In the genomic region with DNA sequence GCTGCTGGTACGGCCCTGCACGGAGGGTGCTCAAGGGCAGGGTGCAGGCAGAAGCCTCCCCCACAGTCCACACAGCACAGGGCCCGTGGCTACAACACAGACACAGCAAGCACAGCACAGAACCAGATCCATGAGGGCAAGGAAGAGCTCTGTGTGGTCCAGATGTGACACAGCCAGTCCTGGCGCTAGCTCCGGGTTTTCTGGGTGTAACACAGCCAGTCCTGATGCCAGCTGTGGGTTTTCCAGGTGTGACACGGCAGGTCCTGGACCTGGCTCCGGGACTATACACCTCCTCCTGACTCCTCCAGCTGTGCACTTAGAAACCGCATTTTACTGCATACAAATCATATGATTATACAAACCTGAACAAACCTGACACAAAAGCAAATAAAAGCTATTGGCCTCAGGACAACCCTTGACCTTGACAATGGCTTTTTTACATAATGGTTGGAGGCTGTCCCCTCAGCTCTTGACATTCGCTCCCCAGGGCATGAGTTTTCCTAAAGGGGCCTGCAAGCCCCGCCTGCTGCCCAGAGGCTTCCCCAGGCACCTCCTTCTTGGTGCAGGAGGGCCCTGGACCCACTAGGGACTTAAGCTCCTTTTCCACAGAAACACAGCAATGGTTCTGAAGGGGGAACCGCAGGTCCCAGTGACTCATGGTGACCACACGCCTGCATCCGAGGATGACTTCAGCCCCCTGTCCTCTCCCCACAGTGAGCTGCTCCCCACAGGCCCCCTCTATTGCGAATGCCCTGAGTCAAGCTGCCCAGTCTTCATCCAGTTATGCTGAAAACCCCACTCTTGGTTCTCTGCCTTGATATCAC, we compare ENCODE assay signal across 1 cellular context.
TF ChIP-seq lines count a peak whose summit lies in the region.

No MANE protein-coding gene starts in this region.

TF ChIP-seq in HepG2, 621 proteins besides CTCF, POLR2A, EP300 and RAD21 (continued from another document):
- TF ChIP-seq, protein P1, sequence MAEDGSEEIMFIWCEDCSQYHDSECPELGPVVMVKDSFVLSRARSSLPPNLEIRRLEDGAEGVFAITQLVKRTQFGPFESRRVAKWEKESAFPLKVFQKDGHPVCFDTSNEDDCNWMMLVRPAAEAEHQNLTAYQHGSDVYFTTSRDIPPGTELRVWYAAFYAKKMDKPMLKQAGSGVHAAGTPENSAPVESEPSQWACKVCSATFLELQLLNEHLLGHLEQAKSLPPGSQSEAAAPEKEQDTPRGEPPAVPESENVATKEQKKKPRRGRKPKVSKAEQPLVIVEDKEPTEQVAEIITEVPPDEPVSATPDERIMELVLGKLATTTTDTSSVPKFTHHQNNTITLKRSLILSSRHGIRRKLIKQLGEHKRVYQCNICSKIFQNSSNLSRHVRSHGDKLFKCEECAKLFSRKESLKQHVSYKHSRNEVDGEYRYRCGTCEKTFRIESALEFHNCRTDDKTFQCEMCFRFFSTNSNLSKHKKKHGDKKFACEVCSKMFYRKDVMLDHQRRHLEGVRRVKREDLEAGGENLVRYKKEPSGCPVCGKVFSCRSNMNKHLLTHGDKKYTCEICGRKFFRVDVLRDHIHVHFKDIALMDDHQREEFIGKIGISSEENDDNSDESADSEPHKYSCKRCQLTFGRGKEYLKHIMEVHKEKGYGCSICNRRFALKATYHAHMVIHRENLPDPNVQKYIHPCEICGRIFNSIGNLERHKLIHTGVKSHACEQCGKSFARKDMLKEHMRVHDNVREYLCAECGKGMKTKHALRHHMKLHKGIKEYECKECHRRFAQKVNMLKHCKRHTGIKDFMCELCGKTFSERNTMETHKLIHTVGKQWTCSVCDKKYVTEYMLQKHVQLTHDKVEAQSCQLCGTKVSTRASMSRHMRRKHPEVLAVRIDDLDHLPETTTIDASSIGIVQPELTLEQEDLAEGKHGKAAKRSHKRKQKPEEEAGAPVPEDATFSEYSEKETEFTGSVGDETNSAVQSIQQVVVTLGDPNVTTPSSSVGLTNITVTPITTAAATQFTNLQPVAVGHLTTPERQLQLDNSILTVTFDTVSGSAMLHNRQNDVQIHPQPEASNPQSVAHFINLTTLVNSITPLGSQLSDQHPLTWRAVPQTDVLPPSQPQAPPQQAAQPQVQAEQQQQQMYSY (CRISPR knock-in tag; IDR thresholded peaks at IDR 0.05): peak; percentile 80
- TF ChIP-seq NONO (IDR thresholded peaks at IDR 0.05): no peak
- no peak for TF ChIP-seq NONO (CRISPR knock-in tag; conservative IDR thresholded peaks at IDR 0.05)
- no peak for TF ChIP-seq SOX5 (CRISPR knock-in tag; IDR thresholded peaks at IDR 0.05; ENCODE audit: borderline replicate concordance)
- TF ChIP-seq, protein P2, sequence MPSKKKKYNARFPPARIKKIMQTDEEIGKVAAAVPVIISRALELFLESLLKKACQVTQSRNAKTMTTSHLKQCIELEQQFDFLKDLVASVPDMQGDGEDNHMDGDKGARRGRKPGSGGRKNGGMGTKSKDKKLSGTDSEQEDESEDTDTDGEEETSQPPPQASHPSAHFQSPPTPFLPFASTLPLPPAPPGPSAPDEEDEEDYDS (CRISPR knock-in tag; IDR thresholded peaks at IDR 0.05): no peak
- TF ChIP-seq MAFF (IDR thresholded peaks at IDR 0.05; ENCODE audit: low read depth, low read length): no peak
- TF ChIP-seq ATAD3A (CRISPR knock-in tag; IDR thresholded peaks at IDR 0.05): no peak
- peak; percentile 74 for TF ChIP-seq TBL1XR1 (IDR thresholded peaks at IDR 0.05; ENCODE audit: borderline replicate concordance, low read length, partially characterized antibody)
- TF ChIP-seq ZNF790 (CRISPR knock-in tag; IDR thresholded peaks at IDR 0.05; ENCODE audit: borderline replicate concordance): no peak
- TF ChIP-seq, protein P3, sequence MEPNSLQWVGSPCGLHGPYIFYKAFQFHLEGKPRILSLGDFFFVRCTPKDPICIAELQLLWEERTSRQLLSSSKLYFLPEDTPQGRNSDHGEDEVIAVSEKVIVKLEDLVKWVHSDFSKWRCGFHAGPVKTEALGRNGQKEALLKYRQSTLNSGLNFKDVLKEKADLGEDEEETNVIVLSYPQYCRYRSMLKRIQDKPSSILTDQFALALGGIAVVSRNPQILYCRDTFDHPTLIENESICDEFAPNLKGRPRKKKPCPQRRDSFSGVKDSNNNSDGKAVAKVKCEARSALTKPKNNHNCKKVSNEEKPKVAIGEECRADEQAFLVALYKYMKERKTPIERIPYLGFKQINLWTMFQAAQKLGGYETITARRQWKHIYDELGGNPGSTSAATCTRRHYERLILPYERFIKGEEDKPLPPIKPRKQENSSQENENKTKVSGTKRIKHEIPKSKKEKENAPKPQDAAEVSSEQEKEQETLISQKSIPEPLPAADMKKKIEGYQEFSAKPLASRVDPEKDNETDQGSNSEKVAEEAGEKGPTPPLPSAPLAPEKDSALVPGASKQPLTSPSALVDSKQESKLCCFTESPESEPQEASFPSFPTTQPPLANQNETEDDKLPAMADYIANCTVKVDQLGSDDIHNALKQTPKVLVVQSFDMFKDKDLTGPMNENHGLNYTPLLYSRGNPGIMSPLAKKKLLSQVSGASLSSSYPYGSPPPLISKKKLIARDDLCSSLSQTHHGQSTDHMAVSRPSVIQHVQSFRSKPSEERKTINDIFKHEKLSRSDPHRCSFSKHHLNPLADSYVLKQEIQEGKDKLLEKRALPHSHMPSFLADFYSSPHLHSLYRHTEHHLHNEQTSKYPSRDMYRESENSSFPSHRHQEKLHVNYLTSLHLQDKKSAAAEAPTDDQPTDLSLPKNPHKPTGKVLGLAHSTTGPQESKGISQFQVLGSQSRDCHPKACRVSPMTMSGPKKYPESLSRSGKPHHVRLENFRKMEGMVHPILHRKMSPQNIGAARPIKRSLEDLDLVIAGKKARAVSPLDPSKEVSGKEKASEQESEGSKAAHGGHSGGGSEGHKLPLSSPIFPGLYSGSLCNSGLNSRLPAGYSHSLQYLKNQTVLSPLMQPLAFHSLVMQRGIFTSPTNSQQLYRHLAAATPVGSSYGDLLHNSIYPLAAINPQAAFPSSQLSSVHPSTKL (CRISPR knock-in tag; IDR thresholded peaks at IDR 0.05): peak; percentile 47
- TF ChIP-seq, protein P4, sequence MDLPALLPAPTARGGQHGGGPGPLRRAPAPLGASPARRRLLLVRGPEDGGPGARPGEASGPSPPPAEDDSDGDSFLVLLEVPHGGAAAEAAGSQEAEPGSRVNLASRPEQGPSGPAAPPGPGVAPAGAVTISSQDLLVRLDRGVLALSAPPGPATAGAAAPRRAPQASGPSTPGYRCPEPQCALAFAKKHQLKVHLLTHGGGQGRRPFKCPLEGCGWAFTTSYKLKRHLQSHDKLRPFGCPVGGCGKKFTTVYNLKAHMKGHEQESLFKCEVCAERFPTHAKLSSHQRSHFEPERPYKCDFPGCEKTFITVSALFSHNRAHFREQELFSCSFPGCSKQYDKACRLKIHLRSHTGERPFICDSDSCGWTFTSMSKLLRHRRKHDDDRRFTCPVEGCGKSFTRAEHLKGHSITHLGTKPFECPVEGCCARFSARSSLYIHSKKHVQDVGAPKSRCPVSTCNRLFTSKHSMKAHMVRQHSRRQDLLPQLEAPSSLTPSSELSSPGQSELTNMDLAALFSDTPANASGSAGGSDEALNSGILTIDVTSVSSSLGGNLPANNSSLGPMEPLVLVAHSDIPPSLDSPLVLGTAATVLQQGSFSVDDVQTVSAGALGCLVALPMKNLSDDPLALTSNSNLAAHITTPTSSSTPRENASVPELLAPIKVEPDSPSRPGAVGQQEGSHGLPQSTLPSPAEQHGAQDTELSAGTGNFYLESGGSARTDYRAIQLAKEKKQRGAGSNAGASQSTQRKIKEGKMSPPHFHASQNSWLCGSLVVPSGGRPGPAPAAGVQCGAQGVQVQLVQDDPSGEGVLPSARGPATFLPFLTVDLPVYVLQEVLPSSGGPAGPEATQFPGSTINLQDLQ (CRISPR knock-in tag; IDR thresholded peaks at IDR 0.05): no peak
- TF ChIP-seq THAP11 (CRISPR knock-in tag; IDR thresholded peaks at IDR 0.05): no peak
- TF ChIP-seq, protein P5, sequence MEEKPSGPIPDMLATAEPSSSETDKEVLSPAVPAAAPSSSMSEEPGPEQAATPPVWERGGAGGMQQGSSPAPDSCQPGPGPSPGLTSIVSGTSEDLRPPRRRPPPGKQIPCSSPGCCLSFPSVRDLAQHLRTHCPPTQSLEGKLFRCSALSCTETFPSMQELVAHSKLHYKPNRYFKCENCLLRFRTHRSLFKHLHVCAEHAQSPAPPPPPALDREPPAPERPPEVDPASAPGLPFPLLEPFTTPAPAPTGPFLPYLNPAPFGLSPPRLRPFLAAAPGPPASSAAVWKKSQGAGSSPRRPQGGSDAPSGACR (CRISPR knock-in tag; IDR thresholded peaks at IDR 0.05): no peak
- TF ChIP-seq SRF (IDR thresholded peaks at IDR 0.05; ENCODE audit: low read depth, low read length): no peak
- no peak for TF ChIP-seq HOXA5 (CRISPR knock-in tag; IDR thresholded peaks at IDR 0.05)
- no peak for TF ChIP-seq REPIN1 (CRISPR knock-in tag; IDR thresholded peaks at IDR 0.05; ENCODE audit: borderline replicate concordance, low read depth)
- TF ChIP-seq, protein P6, sequence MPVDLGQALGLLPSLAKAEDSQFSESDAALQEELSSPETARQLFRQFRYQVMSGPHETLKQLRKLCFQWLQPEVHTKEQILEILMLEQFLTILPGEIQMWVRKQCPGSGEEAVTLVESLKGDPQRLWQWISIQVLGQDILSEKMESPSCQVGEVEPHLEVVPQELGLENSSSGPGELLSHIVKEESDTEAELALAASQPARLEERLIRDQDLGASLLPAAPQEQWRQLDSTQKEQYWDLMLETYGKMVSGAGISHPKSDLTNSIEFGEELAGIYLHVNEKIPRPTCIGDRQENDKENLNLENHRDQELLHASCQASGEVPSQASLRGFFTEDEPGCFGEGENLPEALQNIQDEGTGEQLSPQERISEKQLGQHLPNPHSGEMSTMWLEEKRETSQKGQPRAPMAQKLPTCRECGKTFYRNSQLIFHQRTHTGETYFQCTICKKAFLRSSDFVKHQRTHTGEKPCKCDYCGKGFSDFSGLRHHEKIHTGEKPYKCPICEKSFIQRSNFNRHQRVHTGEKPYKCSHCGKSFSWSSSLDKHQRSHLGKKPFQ (CRISPR knock-in tag; IDR thresholded peaks at IDR 0.05; ENCODE audit: insufficient replicate concordance): no peak
- no peak for TF ChIP-seq ZNF263 (CRISPR knock-in tag; IDR thresholded peaks at IDR 0.05)
- peak; percentile 89 for TF ChIP-seq RARA (CRISPR knock-in tag; IDR thresholded peaks at IDR 0.05)
- no peak for TF ChIP-seq MAZ (IDR thresholded peaks at IDR 0.05; ENCODE audit: borderline replicate concordance, low read depth, low read length)
- no peak for TF ChIP-seq MAZ (CRISPR knock-in tag; IDR thresholded peaks at IDR 0.05; ENCODE audit: low read depth)
- TF ChIP-seq SKI (IDR thresholded peaks at IDR 0.05; ENCODE audit: partially characterized antibody): peak; percentile 66
- no peak for TF ChIP-seq ZNF431 (CRISPR knock-in tag; IDR thresholded peaks at IDR 0.05; ENCODE audit: borderline replicate concordance, low read depth)
- TF ChIP-seq, protein P7, sequence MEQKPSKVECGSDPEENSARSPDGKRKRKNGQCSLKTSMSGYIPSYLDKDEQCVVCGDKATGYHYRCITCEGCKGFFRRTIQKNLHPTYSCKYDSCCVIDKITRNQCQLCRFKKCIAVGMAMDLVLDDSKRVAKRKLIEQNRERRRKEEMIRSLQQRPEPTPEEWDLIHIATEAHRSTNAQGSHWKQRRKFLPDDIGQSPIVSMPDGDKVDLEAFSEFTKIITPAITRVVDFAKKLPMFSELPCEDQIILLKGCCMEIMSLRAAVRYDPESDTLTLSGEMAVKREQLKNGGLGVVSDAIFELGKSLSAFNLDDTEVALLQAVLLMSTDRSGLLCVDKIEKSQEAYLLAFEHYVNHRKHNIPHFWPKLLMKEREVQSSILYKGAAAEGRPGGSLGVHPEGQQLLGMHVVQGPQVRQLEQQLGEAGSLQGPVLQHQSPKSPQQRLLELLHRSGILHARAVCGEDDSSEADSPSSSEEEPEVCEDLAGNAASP (CRISPR knock-in tag; IDR thresholded peaks at IDR 0.05; ENCODE audit: borderline replicate concordance): peak; percentile 41; the same call in 1 of the 2 replicates
- TF ChIP-seq AGO1 (IDR thresholded peaks at IDR 0.05; ENCODE audit: low read depth, low read length, poor library complexity, severe bottlenecking): no peak
- TF ChIP-seq, protein P8, sequence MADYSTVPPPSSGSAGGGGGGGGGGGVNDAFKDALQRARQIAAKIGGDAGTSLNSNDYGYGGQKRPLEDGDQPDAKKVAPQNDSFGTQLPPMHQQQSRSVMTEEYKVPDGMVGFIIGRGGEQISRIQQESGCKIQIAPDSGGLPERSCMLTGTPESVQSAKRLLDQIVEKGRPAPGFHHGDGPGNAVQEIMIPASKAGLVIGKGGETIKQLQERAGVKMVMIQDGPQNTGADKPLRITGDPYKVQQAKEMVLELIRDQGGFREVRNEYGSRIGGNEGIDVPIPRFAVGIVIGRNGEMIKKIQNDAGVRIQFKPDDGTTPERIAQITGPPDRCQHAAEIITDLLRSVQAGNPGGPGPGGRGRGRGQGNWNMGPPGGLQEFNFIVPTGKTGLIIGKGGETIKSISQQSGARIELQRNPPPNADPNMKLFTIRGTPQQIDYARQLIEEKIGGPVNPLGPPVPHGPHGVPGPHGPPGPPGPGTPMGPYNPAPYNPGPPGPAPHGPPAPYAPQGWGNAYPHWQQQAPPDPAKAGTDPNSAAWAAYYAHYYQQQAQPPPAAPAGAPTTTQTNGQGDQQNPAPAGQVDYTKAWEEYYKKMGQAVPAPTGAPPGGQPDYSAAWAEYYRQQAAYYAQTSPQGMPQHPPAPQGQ (CRISPR knock-in tag; IDR thresholded peaks at IDR 0.05; ENCODE audit: borderline replicate concordance): no peak
- TF ChIP-seq, protein P9, sequence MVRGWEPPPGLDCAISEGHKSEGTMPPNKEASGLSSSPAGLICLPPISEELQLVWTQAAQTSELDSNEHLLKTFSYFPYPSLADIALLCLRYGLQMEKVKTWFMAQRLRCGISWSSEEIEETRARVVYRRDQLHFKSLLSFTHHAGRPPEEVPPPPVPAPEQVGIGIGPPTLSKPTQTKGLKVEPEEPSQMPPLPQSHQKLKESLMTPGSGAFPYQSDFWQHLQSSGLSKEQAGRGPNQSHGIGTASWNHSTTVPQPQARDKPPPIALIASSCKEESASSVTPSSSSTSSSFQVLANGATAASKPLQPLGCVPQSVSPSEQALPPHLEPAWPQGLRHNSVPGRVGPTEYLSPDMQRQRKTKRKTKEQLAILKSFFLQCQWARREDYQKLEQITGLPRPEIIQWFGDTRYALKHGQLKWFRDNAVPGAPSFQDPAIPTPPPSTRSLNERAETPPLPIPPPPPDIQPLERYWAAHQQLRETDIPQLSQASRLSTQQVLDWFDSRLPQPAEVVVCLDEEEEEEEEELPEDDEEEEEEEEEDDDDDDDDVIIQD (CRISPR knock-in tag; IDR thresholded peaks at IDR 0.05; ENCODE audit: low read depth): no peak
- TF ChIP-seq BCL6 (CRISPR knock-in tag; IDR thresholded peaks at IDR 0.05): peak; percentile 48; the same call in 1 of the 2 replicates
- TF ChIP-seq ZNF703 (CRISPR knock-in tag; IDR thresholded peaks at IDR 0.05; ENCODE audit: borderline replicate concordance): no peak
- no peak for TF ChIP-seq ZNF333 (CRISPR knock-in tag; IDR thresholded peaks at IDR 0.05; ENCODE audit: borderline replicate concordance)
